Comparison of ENCODE assay signal across 18 cellular contexts in genomic region chr18:2914844-2915243, GRCh38.
A peak's percentile ranks its signal among the peaks of the same experiment; 100 is the strongest.
DNase-seq lines count a peak whose midpoint lies in the region; TF ChIP-seq lines count a peak whose summit lies in the region.
"Had no signal": no experiment of that assay in that cellular context is flagged by ENCODE, and none has a peak within 500 bp of the region (broad histone marks: within the 10 kb centered on the region; RNA-seq: fewer than 3 reads in every experiment).

No MANE protein-coding gene starts in this region.

- H3K4me1 ChIP-seq in skeletal muscle tissue (ENCODE audit: control insufficient read depth in 3 of 3, insufficient read depth in 3 of 3, low read length in 3 of 3) (peaks cover 3 to 17% (median 16%) of the 10 kb centered on the region in 3 donors), PC-9 (replicated peaks; ENCODE audit: insufficient read depth) (no peaks in the 10 kb centered on the region), OCI-LY7 (ENCODE audit: insufficient read depth, low read length, poor library complexity, severe bottlenecking) (peaks cover 31% of the 10 kb centered on the region)
- H3K4me1 ChIP-seq in CD4-positive, alpha-beta memory T cell (ENCODE audit: insufficient read depth, low read length): peaks cover 7% of the 10 kb centered on the region

- no peaks in the 10 kb centered on the region for H3K27me3 Mint-ChIP-seq in CD4-positive, alpha-beta memory T cell
- H3K27me3 Mint-ChIP-seq: naive thymus-derived CD4-positive, alpha-beta T cell; stimulated activated naive CD8-positive, alpha-beta T cell treated with anti-CD3 and anti-CD28 coated beads, Interleukin-15, amount 100 ng/mL, for 72 hours had no signal

- TF ChIP-seq CTCF in PC-9 (conservative IDR thresholded peaks at IDR 0.05) (no peak), OCI-LY7 (conservative IDR thresholded peaks at IDR 0.05; ENCODE audit: low read length) (no peak)

- H3K9me2 ChIP-seq in PC-9 (ENCODE audit: insufficient read depth): no peaks in the 10 kb centered on the region
- no peaks in the 10 kb centered on the region for H3K9me2 ChIP-seq in OCI-LY7 (ENCODE audit: insufficient read depth, low read length)

- H3K79me2 ChIP-seq in PC-9 (ENCODE audit: low read depth) (no peaks in the 10 kb centered on the region), OCI-LY7 (ENCODE audit: insufficient read depth, low read depth, low read length) (no peaks in the 10 kb centered on the region)

- H4K20me1 ChIP-seq in PC-9 (ENCODE audit: insufficient read depth): no peaks in the 10 kb centered on the region
- no peaks in the 10 kb centered on the region for H4K20me1 ChIP-seq in OCI-LY7 (ENCODE audit: insufficient read depth, low read length)

- peaks cover 38 to 73% of the 10 kb centered on the region in 2 donors for H3K36me3 Mint-ChIP-seq in CD4-positive, alpha-beta memory T cell

- BruUV-seq in PC-9 (replicated peaks; lab: Mats Ljungman, UMichigan) (no TSS peak), OCI-LY7 (replicated peaks; lab: Mats Ljungman, UMichigan) (no TSS peak)

- intact Hi-C loops in PC-9 (cut with micrococcal nuclease; ENCODE audit: unreplicated experiment) (no loop called here), OCI-LY7 (cut with micrococcal nuclease; ENCODE audit: unreplicated experiment) (loop anchor here (5.0 kb wide), 1 partner anchor 332 kb away; the partner anchor contains the start of gene MYL12A)
- intact Hi-C loops in CD4-positive, alpha-beta memory T cell (cut with micrococcal nuclease): no loop called here

- POLR2A ChIA-PET in PC-9 (lab: Charles Lee; ENCODE audit: unreplicated experiment): no interaction called here
- POLR2A ChIA-PET in OCI-LY7 (lab: Charles Lee): no interaction called here
- POLR2A ChIA-PET in CD4-positive, alpha-beta memory T cell (lab: Charles Lee; ENCODE audit: partially characterized antibody): interaction anchor here (0.9 to 1.1 kb wide), 2 partner anchors 12 to 21 kb away, joined by 3 read pairs; no protein-coding TSS in a partner anchor

- H3K4me2 ChIP-seq in PC-9 (no peak overlapping the region), OCI-LY7 (ENCODE audit: low read length) (no peak overlapping the region)

- H3K4me3 ChIP-seq in skeletal muscle tissue (ENCODE audit: low read length in 3 of 3) (no peak overlapping the region), PC-9 (no peak overlapping the region), OCI-LY7 (ENCODE audit: low read depth, low read length, poor library complexity, severe bottlenecking) (no peak overlapping the region)
- no peak overlapping the region for H3K4me3 ChIP-seq in CD4-positive, alpha-beta memory T cell (ENCODE audit: low read length in 2 of 2)
- H3K4me3 ChIP-seq: dorsolateral prefrontal cortex had no signal

- peaks cover 0 to 15% (median 6%) of the 10 kb centered on the region in 3 donors for H3K36me3 ChIP-seq in skeletal muscle tissue (ENCODE audit: control insufficient read depth in 3 of 3, insufficient read depth in 3 of 3, low read length in 3 of 3)
- H3K36me3 ChIP-seq in PC-9 (ENCODE audit: low read depth): no peaks in the 10 kb centered on the region
- peaks cover 25% of the 10 kb centered on the region for H3K36me3 ChIP-seq in OCI-LY7 (ENCODE audit: insufficient read depth, low read length)
- peaks cover 41% of the 10 kb centered on the region for H3K36me3 ChIP-seq in CD4-positive, alpha-beta memory T cell (ENCODE audit: insufficient read depth, low read length)

- H3K27ac ChIP-seq in skeletal muscle tissue (ENCODE audit: low read depth, low read length) (peak overlapping the region; percentile 18), PC-9 (no peak overlapping the region), OCI-LY7 (ENCODE audit: low read depth, low read length, poor library complexity, severe bottlenecking) (no peak overlapping the region)
- no peak overlapping the region for H3K27ac ChIP-seq in CD4-positive, alpha-beta memory T cell (ENCODE audit: low read depth, low read length)
- H3K27ac ChIP-seq: HL-60 had no signal

- H3K27me3 ChIP-seq in skeletal muscle tissue (ENCODE audit: control insufficient read depth in 3 of 3, insufficient read depth in 3 of 3, low read length in 3 of 3) (peaks cover 0 to 21% (median 4%) of the 10 kb centered on the region in 3 donors), PC-9 (ENCODE audit: insufficient read depth, low read depth) (no peaks in the 10 kb centered on the region)
- H3K27me3 ChIP-seq in CD4-positive, alpha-beta memory T cell (ENCODE audit: insufficient read depth, low read length): no peaks in the 10 kb centered on the region
- H3K27me3 ChIP-seq: dorsolateral prefrontal cortex had no signal

- H3K9me3 ChIP-seq in skeletal muscle tissue (ENCODE audit: control insufficient read depth in 3 of 3, low read length in 3 of 3) (no peaks in the 10 kb centered on the region), PC-9 (ENCODE audit: insufficient read depth, low read depth) (no peaks in the 10 kb centered on the region), OCI-LY7 (ENCODE audit: low read length) (no peaks in the 10 kb centered on the region)
- no peaks in the 10 kb centered on the region for H3K9me3 ChIP-seq in CD4-positive, alpha-beta memory T cell (ENCODE audit: control insufficient read depth in 1 of 2, low read length in 2 of 2)

- CTCF ChIA-PET in PC-9 (lab: Charles Lee): no interaction called here
- CTCF ChIA-PET in OCI-LY7 (lab: Charles Lee; ENCODE audit: unreplicated experiment): no interaction called here
- CTCF ChIA-PET in CD4-positive, alpha-beta memory T cell (lab: Charles Lee; ENCODE audit: partially characterized antibody): interaction anchor here (0.8 to 1.6 kb wide), 3 partner anchors 16 to 79 kb away, joined by 3 to 5 read pairs (median 4); no protein-coding TSS in a partner anchor

- no peaks in the 10 kb centered on the region for H3F3A ChIP-seq in PC-9 (ENCODE audit: insufficient read depth, low read depth)

- H3K27ac Mint-ChIP-seq in CD4-positive, alpha-beta memory T cell: peak overlapping the region in 1 of 7 donors; percentile 3

- no peak overlapping the region for H2AFZ ChIP-seq in PC-9
- no peak overlapping the region for H2AFZ ChIP-seq in OCI-LY7 (ENCODE audit: low read length)

- H3K4me3 Mint-ChIP-seq in CD4-positive, alpha-beta memory T cell: no peak overlapping the region
- H3K4me3 Mint-ChIP-seq: activated T-cell treated with anti-CD3 and anti-CD28 coated beads, Interleukin-2, amount 50 U/mL, for 4 hours; naive thymus-derived CD4-positive, alpha-beta T cell; stimulated activated naive CD8-positive, alpha-beta T cell treated with anti-CD3 and anti-CD28 coated beads, Interleukin-15, amount 100 ng/mL, for 72 hours had no signal

- H3K9ac ChIP-seq in skeletal muscle tissue (ENCODE audit: low read depth in 1 of 3, low read length in 3 of 3): no peak overlapping the region

- DNase-seq in GM03348 (ENCODE audit: low spot score) (peak; percentile 63), amniotic epithelial cell (ENCODE audit: low read depth) (peak; percentile 23), islet precursor cell (peak; percentile 25), PC-9 (no peak), OCI-LY7 (ENCODE audit: low spot score) (no peak), T-helper 2 cell (no peak)
- DNase-seq in CD4-positive, alpha-beta memory T cell: no peak
- DNase-seq: activated CD4-positive, alpha-beta T cell treated with anti-CD3 and anti-CD28 coated beads, Interleukin-2, amount 50 U/mL, for 1 hour; activated T-cell treated with anti-CD3 and anti-CD28 coated beads, Interleukin-2, amount 50 U/mL, for 4 hours; dorsolateral prefrontal cortex; EL; HCEC 1CT; naive thymus-derived CD4-positive, alpha-beta T cell; NCI-H2029; NCI-H510A; stimulated activated naive CD8-positive, alpha-beta T cell treated with anti-CD3 and anti-CD28 coated beads, Interleukin-15, amount 100 ng/mL, for 72 hours had no signal

- peaks cover 11 to 27% (median 14%) of the 10 kb centered on the region in 4 donors for H3K4me1 Mint-ChIP-seq in CD4-positive, alpha-beta memory T cell

- H3K9me3 Mint-ChIP-seq in CD4-positive, alpha-beta memory T cell: peaks cover 0 to 7% (median 0%) of the 10 kb centered on the region in 8 donors
- H3K9me3 Mint-ChIP-seq: activated T-cell treated with anti-CD3 and anti-CD28 coated beads, Interleukin-2, amount 50 U/mL, for 4 hours; stimulated activated naive CD8-positive, alpha-beta T cell treated with anti-CD3 and anti-CD28 coated beads, Interleukin-15, amount 100 ng/mL, for 72 hours had no signal

Comparison
In these comparisons a context has a peak if more than half of its experiments do, and no peak if none do; other contexts are left out.
1. DNase-seq: peak in GM03348 (single experiment), amniotic epithelial cell (single experiment) and islet precursor cell (single experiment); none in PC-9 (0 of 2), OCI-LY7 (single experiment), CD4-positive, alpha-beta memory T cell (0 of 5) and T-helper 2 cell (0 of 5).